24 cellular contexts compared by ENCODE assay signal in genomic region chr7:147833981-147834380, GRCh38.
"Had no signal": no experiment of that assay in that cellular context is flagged by ENCODE, and none has a peak within 500 bp of the region (broad histone marks: within the 10 kb centered on the region; RNA-seq: fewer than 3 reads in every experiment).

No MANE protein-coding gene starts in this region.

- H3K27ac ChIP-seq: epithelial cell of prostate, esophagus squamous epithelium, left ventricle myocardium inferior, parathyroid adenoma, stomach, thoracic aorta had no signal

- H3K27ac Mint-ChIP-seq: activated CD4-positive, alpha-beta T cell treated with anti-CD3 and anti-CD28 coated beads for 36 hours; activated naive CD4-positive, alpha-beta T cell treated with anti-CD3 and anti-CD28 coated beads, Interleukin-2, amount 50 U/mL, for 72 hours; activated T-cell treated with anti-CD3 and anti-CD28 coated beads, Interleukin-2, amount 50 U/mL, for 72 hours; dendritic cell treated with granulocyte-macrophage colony-stimulating factor and Interleukin-4, amounts not matched to agents 40 ng/mL and 50 ng/mL, for 4 days; naive B cell; nephron progenitor cell; stimulated activated naive B cell treated with anti-CD40 and anti-IgM and Interleukin-4, amounts not matched to agents 10 μg/mL and 1 μg/mL and 100 μg/mL, for 72 hours; type B pancreatic cell had no signal

- H3K4me1 Mint-ChIP-seq: activated CD4-positive, alpha-beta T cell treated with anti-CD3 and anti-CD28 coated beads for 36 hours; central memory CD8-positive, alpha-beta T cell; naive B cell; nephron progenitor cell; stimulated activated naive B cell treated with anti-CD40 and anti-IgM and Interleukin-4, amounts not matched to agents 10 μg/mL and 1 μg/mL and 100 μg/mL, for 72 hours had no signal

- ATAC-seq: activated CD4-positive, alpha-beta T cell treated with anti-CD3 and anti-CD28 coated beads for 36 hours; activated naive CD4-positive, alpha-beta T cell treated with anti-CD3 and anti-CD28 coated beads, Interleukin-2, amount 50 U/mL, for 72 hours; activated T-cell treated with anti-CD3 and anti-CD28 coated beads, Interleukin-2, amount 50 U/mL, for 72 hours; right cardiac atrium; stimulated activated naive B cell treated with anti-CD40 and anti-IgM and Interleukin-4, amounts not matched to agents 10 μg/mL and 1 μg/mL and 100 μg/mL, for 72 hours had no signal

- DNase-seq: activated CD4-positive, alpha-beta T cell treated with anti-CD3 and anti-CD28 coated beads for 36 hours; activated CD4-positive, CD25-positive, alpha-beta regulatory T cell; activated naive CD4-positive, alpha-beta T cell; activated T-cell treated with anti-CD3 and anti-CD28 coated beads for 4 hours; activated T-cell treated with anti-CD3 and anti-CD28 coated beads, Interleukin-2, amount 50 U/mL, for 72 hours; effector CD4-positive, alpha-beta T cell; esophagus squamous epithelium; foreskin melanocyte; left ventricle myocardium inferior; naive B cell; nephron progenitor cell; occipital lobe; right cardiac atrium; stimulated activated CD4-positive, alpha-beta T cell treated with anti-CD3 and anti-CD28 coated beads, Interleukin-15, amount 100 ng/mL, for 24 hours; stimulated activated CD4-positive, alpha-beta T cell treated with anti-CD3 and anti-CD28 coated beads, Interleukin-2, amount 100 ng/mL, for 24 hours; stimulated activated naive B cell treated with anti-CD40 and anti-IgM and Interleukin-4, amounts not matched to agents 10 μg/mL and 1 μg/mL and 100 μg/mL, for 72 hours; stomach had no signal

- H3K4me3 Mint-ChIP-seq: activated CD4-positive, alpha-beta T cell treated with anti-CD3 and anti-CD28 coated beads for 36 hours; activated T-cell treated with anti-CD3 and anti-CD28 coated beads, Interleukin-2, amount 50 U/mL, for 72 hours; central memory CD8-positive, alpha-beta T cell; dendritic cell treated with granulocyte-macrophage colony-stimulating factor and Interleukin-4, amounts not matched to agents 40 ng/mL and 50 ng/mL, for 4 days; naive B cell; nephron progenitor cell; stimulated activated naive B cell treated with anti-CD40 and anti-IgM and Interleukin-4, amounts not matched to agents 10 μg/mL and 1 μg/mL and 100 μg/mL, for 72 hours; type B pancreatic cell had no signal

- H3K27me3 Mint-ChIP-seq: activated CD4-positive, alpha-beta T cell treated with anti-CD3 and anti-CD28 coated beads for 36 hours; central memory CD8-positive, alpha-beta T cell; dendritic cell treated with granulocyte-macrophage colony-stimulating factor and Interleukin-4, amounts not matched to agents 40 ng/mL and 50 ng/mL, for 4 days; naive B cell; stimulated activated naive B cell treated with anti-CD40 and anti-IgM and Interleukin-4, amounts not matched to agents 10 μg/mL and 1 μg/mL and 100 μg/mL, for 72 hours; type B pancreatic cell had no signal

- H3K36me3 Mint-ChIP-seq: naive B cell; stimulated activated naive B cell treated with anti-CD40 and anti-IgM and Interleukin-4, amounts not matched to agents 10 μg/mL and 1 μg/mL and 100 μg/mL, for 72 hours had no signal
